In the genomic region with DNA sequence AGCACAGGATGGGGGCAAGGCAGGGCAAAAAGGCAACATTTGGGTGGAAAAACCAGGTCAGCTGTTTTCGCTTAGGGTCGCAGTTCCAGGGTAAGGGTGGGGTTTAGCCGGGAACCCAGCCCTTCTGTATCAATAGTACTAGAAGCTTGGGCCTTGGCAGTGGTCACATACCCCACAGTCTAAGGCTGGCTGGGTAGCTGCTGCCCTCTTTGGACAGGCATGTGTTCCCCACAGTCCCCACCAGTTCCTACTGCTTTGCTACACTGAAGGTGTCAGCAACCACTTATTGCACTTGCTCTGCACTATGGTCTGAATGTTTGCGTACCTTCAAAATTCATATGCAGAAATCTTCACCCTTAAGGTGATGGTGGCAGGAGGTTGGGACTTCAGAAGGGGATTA, we compare ENCODE assay signal across 15 cellular contexts.
DNase-seq lines count a peak whose midpoint lies in the region; ATAC-seq and TF ChIP-seq lines count a peak whose summit lies in the region.
"Had no signal": no experiment of that assay in that cellular context is flagged by ENCODE, and none has a peak within 500 bp of the region (broad histone marks: within the 10 kb centered on the region; RNA-seq: fewer than 3 reads in every experiment).

No MANE protein-coding gene starts in this region.

- TF ChIP-seq POLR2A in heart left ventricle (IDR thresholded peaks at IDR 0.05): no peak

- no peak overlapping the region for H3K27ac ChIP-seq in heart left ventricle
- no peak overlapping the region for H3K27ac ChIP-seq in left ventricle myocardium inferior (replicated peaks)
- no peak overlapping the region for H3K27ac ChIP-seq in H9 (ENCODE audit: insufficient read length, low read depth, low read length)
- H3K27ac ChIP-seq: BLaER1 treated with 17β-estradiol and CSF1 and Interleukin-3, amounts not matched to agents 10 nM and 100 nM; GM23248 had no signal

- H3K4me3 ChIP-seq in heart left ventricle (no peak overlapping the region), left ventricle myocardium inferior (no peak overlapping the region), Caco-2 (ENCODE audit: low read depth, low read length) (no peak overlapping the region)
- H3K4me3 ChIP-seq: BLaER1 treated with 17β-estradiol and CSF1 and Interleukin-3, amounts not matched to agents 10 nM and 100 nM; GM23248; HAP-1 had no signal

- H2BK20ac ChIP-seq in H9 (ENCODE audit: low read depth, low read length, poor library complexity, severe bottlenecking): no peak overlapping the region

- H3K79me1 ChIP-seq in H9 (ENCODE audit: insufficient read depth, low read depth, low read length, poor library complexity, severe bottlenecking): no peaks in the 10 kb centered on the region

- no peaks in the 10 kb centered on the region for H3K27me3 ChIP-seq in heart left ventricle
- H3K27me3 ChIP-seq in left ventricle myocardium inferior (ENCODE audit: low read depth): no peaks in the 10 kb centered on the region
- no peaks in the 10 kb centered on the region for H3K27me3 ChIP-seq in H9 (ENCODE audit: insufficient read depth, low read length)
- no peaks in the 10 kb centered on the region for H3K27me3 ChIP-seq in Caco-2 (replicated peaks; ENCODE audit: control insufficient read depth, insufficient read depth, low read length)
- H3K27me3 ChIP-seq: BLaER1 treated with 17β-estradiol and CSF1 and Interleukin-3, amounts not matched to agents 10 nM and 100 nM had no signal

- H4K5ac ChIP-seq in H9 (ENCODE audit: insufficient read length, low read depth, low read length): no peak overlapping the region

- intact Hi-C loops in heart left ventricle (cut with DNase I) (no loop called here), left ventricle myocardium inferior (cut with micrococcal nuclease) (no loop called here), Caco-2 (cut with micrococcal nuclease; ENCODE audit: unreplicated experiment) (no loop called here)

- H3K9me3 Mint-ChIP-seq in H9: no peaks in the 10 kb centered on the region; a peak in 2 of 5 replicates
- H3K9me3 Mint-ChIP-seq in Caco-2 (ENCODE audit: unreplicated experiment): peaks cover 20% of the 10 kb centered on the region

- peaks cover 10 to 11% of the 10 kb centered on the region in 2 experiments for H3K4me1 Mint-ChIP-seq in H9
- no peaks in the 10 kb centered on the region for H3K4me1 Mint-ChIP-seq in Caco-2 (ENCODE audit: low read depth, unreplicated experiment)

- H3K18ac ChIP-seq in H9 (ENCODE audit: insufficient read length, low read depth, low read length): no peak overlapping the region

- H4K8ac ChIP-seq in H9 (replicated peaks; ENCODE audit: insufficient read length, low read depth, low read length): no peak overlapping the region

- no peak overlapping the region; a peak in 1 of 7 replicates for H3K27ac Mint-ChIP-seq in H9
- H3K27ac Mint-ChIP-seq in Caco-2 (ENCODE audit: unreplicated experiment): no peak overlapping the region
- H3K27ac Mint-ChIP-seq: CD4-positive, CD25-positive, alpha-beta regulatory T cell had no signal

- no peak overlapping the region for H2AK5ac ChIP-seq in H9 (ENCODE audit: insufficient read length, low read length)

- WGBS in heart left ventricle, 4 donors: 96 to 99% (median 97%) methylated on average over 4 of the region's 4 CpGs
- WGBS in H9 (ENCODE audit: extremely low coverage, insufficient read length, low lambda C conversion rate): no CpG with 5 or more reads among the region's 4 CpGs

- CTCF ChIA-PET in Caco-2 (lab: Charles Lee): interaction anchor here (1.2 kb wide), 1 partner anchor 126 kb away, joined by 3 read pairs; no protein-coding TSS in a partner anchor
- CTCF ChIA-PET in GM10248 (lab: Yijun Ruan, JAX): interaction anchor here (1.0 to 1.8 kb wide), 3 partner anchors 9 to 16 kb away, joined by 3 to 5 read pairs (median 4); no protein-coding TSS in a partner anchor

- no peaks in the 10 kb centered on the region for H3K79me2 ChIP-seq in H9 (ENCODE audit: insufficient read depth, low read length)

- no peak overlapping the region for H3K4ac ChIP-seq in H9 (ENCODE audit: low read depth, low read length)

- no peak overlapping the region for H3K9ac ChIP-seq in H9 (ENCODE audit: extremely low read depth, insufficient read length, low read length)
- H3K9ac ChIP-seq: BLaER1 treated with 17β-estradiol and CSF1 and Interleukin-3, amounts not matched to agents 10 nM and 100 nM; GM23248 had no signal

- H4K91ac ChIP-seq in H9 (ENCODE audit: insufficient read length, low read depth, low read length): no peak overlapping the region

- no peak overlapping the region for H2AFZ ChIP-seq in H9 (ENCODE audit: low read length)
- H2AFZ ChIP-seq: GM23248 had no signal

- no TSS peak for BruUV-seq in Caco-2 (replicated peaks; lab: Mats Ljungman, UMichigan)

- H2BK120ac ChIP-seq in H9 (ENCODE audit: low read depth, low read length, poor library complexity, severe bottlenecking): no peak overlapping the region

- no peak overlapping the region for H2BK15ac ChIP-seq in H9 (ENCODE audit: low read depth, low read length)

- H3K4me2 ChIP-seq in H9 (ENCODE audit: insufficient read depth, insufficient read length, low read length): no peak overlapping the region
- H3K4me2 ChIP-seq: BLaER1 treated with 17β-estradiol and CSF1 and Interleukin-3, amounts not matched to agents 10 nM and 100 nM had no signal

- no peak overlapping the region for H3K4me3 Mint-ChIP-seq in H9
- no peak overlapping the region for H3K4me3 Mint-ChIP-seq in Caco-2 (ENCODE audit: unreplicated experiment)
- H3K4me3 Mint-ChIP-seq: CD4-positive, CD25-positive, alpha-beta regulatory T cell had no signal

- no peaks in the 10 kb centered on the region for H4K20me1 ChIP-seq in H9 (ENCODE audit: control insufficient read depth, insufficient read depth, insufficient read length)
- H4K20me1 ChIP-seq: BLaER1 treated with 17β-estradiol and CSF1 and Interleukin-3, amounts not matched to agents 10 nM and 100 nM had no signal

- H3K56ac ChIP-seq in H9 (ENCODE audit: insufficient read length, low read depth, low read length): no peak overlapping the region

- ATAC-seq in heart left ventricle: peak in 3 of 4 donors; percentile 51 to 68 (median 55)

- H3K36me3 Mint-ChIP-seq in H9 (ENCODE audit: insufficient read depth in 1 of 3, low read depth in 3 of 3) (no peaks in the 10 kb centered on the region), Caco-2 (ENCODE audit: insufficient read depth, unreplicated experiment) (no peaks in the 10 kb centered on the region)

- H3K23me2 ChIP-seq in H9 (ENCODE audit: insufficient read length, low read depth, low read length, poor library complexity, severe bottlenecking): no peaks in the 10 kb centered on the region

- no peaks in the 10 kb centered on the region for H3K27me3 Mint-ChIP-seq in H9 (ENCODE audit: low read depth)
- no peaks in the 10 kb centered on the region for H3K27me3 Mint-ChIP-seq in Caco-2 (ENCODE audit: insufficient read depth, unreplicated experiment)
- H3K27me3 Mint-ChIP-seq: CD4-positive, CD25-positive, alpha-beta regulatory T cell had no signal

- TF ChIP-seq CTCF in heart left ventricle (IDR thresholded peaks at IDR 0.05) (no peak), left ventricle myocardium inferior (IDR thresholded peaks at IDR 0.05; ENCODE audit: borderline replicate concordance) (no peak), H9 (conservative IDR thresholded peaks at IDR 0.05) (0 out of 3 replicates have a peak, but pooled peaks have one; percentile 10), Caco-2 (IDR thresholded peaks at IDR 0.05; ENCODE audit: insufficient read depth in 1 of 2, low read depth in 1 of 2, low read length in 1 of 2, severe bottlenecking in 1 of 2, unreplicated experiment in 1 of 2) (peak in 1 of 2 experiments; percentile 8), GM10248 (IDR thresholded peaks at IDR 0.05; ENCODE audit: control extremely low read depth, extremely low read depth, low read depth, missing control alignments) (no peak)

- no peaks in the 10 kb centered on the region for H3K36me3 ChIP-seq in heart left ventricle
- no peaks in the 10 kb centered on the region for H3K36me3 ChIP-seq in left ventricle myocardium inferior
- no peaks in the 10 kb centered on the region for H3K36me3 ChIP-seq in Caco-2 (ENCODE audit: control insufficient read depth, insufficient read depth, low read length)
- H3K36me3 ChIP-seq: BLaER1 treated with 17β-estradiol and CSF1 and Interleukin-3, amounts not matched to agents 10 nM and 100 nM; HAP-1 had no signal

- POLR2A ChIA-PET in Caco-2 (lab: Charles Lee): no interaction called here
- POLR2A ChIA-PET in GM10248 (lab: Yijun Ruan, JAX): no interaction called here

- no peak for DNase-seq in heart left ventricle
- DNase-seq in left ventricle myocardium inferior: no peak
- no peak for DNase-seq in H9
- peak; percentile 8 for DNase-seq in UCSD-AML1 (lab: John Stamatoyannopoulos, UW; ENCODE audit: unreplicated experiment)
- peak; percentile 18 for DNase-seq in iPS-NIHi7 (ENCODE audit: extremely low spot score)
- DNase-seq in Caco-2: no peak
- DNase-seq in activated CD8-positive, alpha-beta memory T cell treated with anti-CD3 and anti-CD28 coated beads for 24 hours: no peak
- no peak for DNase-seq in GM10248 (ENCODE audit: extremely low spot score)
- DNase-seq: ACHN; Calu3; CD4-positive, CD25-positive, alpha-beta regulatory T cell; DMS 273 treated with DMSO at 0.1 percent for 48 hours; GM23248 had no signal

- H3K4me1 ChIP-seq in heart left ventricle: no peaks in the 10 kb centered on the region
- H3K4me1 ChIP-seq in left ventricle myocardium inferior: no peaks in the 10 kb centered on the region
- no peaks in the 10 kb centered on the region; the same call in 1 of the 2 replicates for H3K4me1 ChIP-seq in H9 (ENCODE audit: insufficient read depth, low read length)
- no peaks in the 10 kb centered on the region for H3K4me1 ChIP-seq in Caco-2
- H3K4me1 ChIP-seq: BLaER1 treated with 17β-estradiol and CSF1 and Interleukin-3, amounts not matched to agents 10 nM and 100 nM; HAP-1 had no signal

- H3K9me3 ChIP-seq in heart left ventricle (no peaks in the 10 kb centered on the region), left ventricle myocardium inferior (replicated peaks) (no peaks in the 10 kb centered on the region), H9 (ENCODE audit: control insufficient read depth, low read depth, low read length) (no peaks in the 10 kb centered on the region), Caco-2 (no peaks in the 10 kb centered on the region)
- H3K9me3 ChIP-seq: BLaER1 treated with 17β-estradiol and CSF1 and Interleukin-3, amounts not matched to agents 10 nM and 100 nM had no signal

- H3K14ac ChIP-seq in H9 (ENCODE audit: insufficient read depth, low read length): no peak overlapping the region

- no peak overlapping the region for H3T11ph ChIP-seq in H9 (ENCODE audit: low read length)

- no peak overlapping the region for H2BK12ac ChIP-seq in H9 (ENCODE audit: insufficient read length, low read depth, low read length)

- H2BK5ac ChIP-seq in H9 (ENCODE audit: insufficient read length, low read length): no peak overlapping the region

- no peak overlapping the region for H3K23ac ChIP-seq in H9 (ENCODE audit: insufficient read length, low read depth, low read length)

Comparison
In these comparisons a context has a peak if more than half of its experiments do, and no peak if none do; other contexts are left out.
1. DNase-seq: peak in UCSD-AML1 (single experiment) and iPS-NIHi7 (single experiment); none in heart left ventricle (0 of 5), left ventricle myocardium inferior (single experiment), H9 (single experiment), Caco-2 (0 of 2), activated CD8-positive, alpha-beta memory T cell treated with anti-CD3 and anti-CD28 coated beads for 24 hours (single experiment) and GM10248 (single experiment).